Comparison of ENCODE assay signal across 8 cellular contexts in the genomic region with DNA sequence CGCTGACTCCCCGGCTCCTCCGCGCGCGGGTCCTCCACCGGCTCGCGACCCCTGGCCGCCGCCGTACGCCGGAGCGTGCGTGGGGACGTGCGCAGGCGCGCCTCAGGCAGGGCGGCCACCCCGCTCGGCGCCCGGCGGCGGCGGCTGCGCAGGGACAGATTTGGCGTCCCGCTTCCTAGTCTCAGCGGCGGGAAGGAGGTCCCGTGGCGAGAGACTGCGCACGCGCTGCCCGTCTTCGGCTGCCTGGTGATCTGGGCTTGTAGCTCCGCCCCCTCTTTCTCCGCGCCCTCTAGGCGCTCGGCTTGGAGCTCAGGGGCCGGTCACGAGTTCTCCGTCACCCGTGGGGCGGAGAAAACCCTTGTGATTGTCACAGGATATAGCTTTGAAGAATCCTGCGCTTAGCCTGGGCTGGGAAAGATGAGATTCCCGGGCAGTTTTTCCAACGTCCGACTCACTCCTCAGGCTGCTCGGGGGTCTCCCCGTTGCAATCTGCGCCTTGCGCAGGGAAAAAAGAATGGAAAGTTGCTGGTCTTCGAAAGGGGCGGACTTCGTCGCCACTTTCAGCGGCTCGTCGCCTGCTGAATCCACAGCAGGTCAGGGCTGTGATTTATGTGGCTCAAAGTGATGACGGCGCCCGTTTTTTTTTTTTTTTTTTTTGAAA. TPM values are rescaled to one million over a fixed set of nuclear protein-coding genes. Genes with fewer than 3 reads are reported as not detected.
DNase-seq lines count a peak whose midpoint lies in the region; ATAC-seq and TF ChIP-seq lines count a peak whose summit lies in the region.

A gene with protein sequence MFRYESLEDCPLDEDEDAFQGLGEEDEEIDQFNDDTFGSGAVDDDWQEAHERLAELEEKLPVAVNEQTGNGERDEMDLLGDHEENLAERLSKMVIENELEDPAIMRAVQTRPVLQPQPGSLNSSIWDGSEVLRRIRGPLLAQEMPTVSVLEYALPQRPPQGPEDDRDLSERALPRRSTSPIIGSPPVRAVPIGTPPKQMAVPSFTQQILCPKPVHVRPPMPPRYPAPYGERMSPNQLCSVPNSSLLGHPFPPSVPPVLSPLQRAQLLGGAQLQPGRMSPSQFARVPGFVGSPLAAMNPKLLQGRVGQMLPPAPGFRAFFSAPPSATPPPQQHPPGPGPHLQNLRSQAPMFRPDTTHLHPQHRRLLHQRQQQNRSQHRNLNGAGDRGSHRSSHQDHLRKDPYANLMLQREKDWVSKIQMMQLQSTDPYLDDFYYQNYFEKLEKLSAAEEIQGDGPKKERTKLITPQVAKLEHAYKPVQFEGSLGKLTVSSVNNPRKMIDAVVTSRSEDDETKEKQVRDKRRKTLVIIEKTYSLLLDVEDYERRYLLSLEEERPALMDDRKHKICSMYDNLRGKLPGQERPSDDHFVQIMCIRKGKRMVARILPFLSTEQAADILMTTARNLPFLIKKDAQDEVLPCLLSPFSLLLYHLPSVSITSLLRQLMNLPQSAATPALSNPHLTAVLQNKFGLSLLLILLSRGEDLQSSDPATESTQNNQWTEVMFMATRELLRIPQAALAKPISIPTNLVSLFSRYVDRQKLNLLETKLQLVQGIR (minus strand): TSS at position 88 of the 661 bp plus-strand sequence. CDS start 142 bp downstream, outside the sequence.

- peak; percentile 93 for ATAC-seq in GM19043 (IDR thresholded peaks at IDR 0.05; ENCODE audit: low read depth, unreplicated experiment)
- ATAC-seq in HG03378 (IDR thresholded peaks at IDR 0.05; ENCODE audit: unreplicated experiment), result peak; percentile 95

- TF ChIP-seq CTCF in AG10803 (conservative IDR thresholded peaks at IDR 0.05; ENCODE audit: low read length), result no peak

- peak within 1 kb of the TSS; percentile 85 for H3K4me3 ChIP-seq in AG10803 (ENCODE audit: low read length)

- peak; percentile 98 for DNase-seq in AG10803 (ENCODE audit: low read depth)
- peak; percentile 95 for DNase-seq in NCI-H460 (ENCODE audit: extremely low read depth, low read depth)
- DNase-seq in activated CD4-positive, CD25-positive, alpha-beta regulatory T cell treated with anti-CD3 and anti-CD28 coated beads, Interleukin-2, amount 50 U/mL, for 72 hours, result peak; percentile 98
- peak; percentile 61 to 96 for DNase-seq in cerebellar nuclear complex (lab: John Stamatoyannopoulos, UW)
- DNase-seq in islet precursor cell, result peak; percentile 99
- peak; percentile 95 to 98 (median 97) for DNase-seq in stimulated activated CD4-positive, alpha-beta T cell treated with anti-CD3 and anti-CD28 coated beads, Interleukin-12 subunit alpha, Interleukin-12 subunit beta, amount 100 ng/mL, for 48 hours (ENCODE audit: low read depth in 2 of 3, low spot score in 1 of 3)

RNA-seq across cellular contexts. Expression of the gene that starts here (rescaled TPM):
- 22.4 and 23.4 TPM in 2 replicates for total RNA-seq in NCI-H460 (2014; rRNA removed; shearing (Covaris generic))
- polyA plus RNA-seq in NCI-H460 (2014; cell fraction: nucleus; rRNA removed), result 12.0 and 14.4 TPM in 2 replicates

Comparison
In these comparisons a context has a peak if more than half of its experiments do, and no peak if none do; other contexts are left out.
1. Peak in every context shown above with its lines: DNase-seq, ATAC-seq and H3K4me3 ChIP-seq.